Comparison of ENCODE assay signal across 1 cellular context in genomic region chr1:111274653-111275052, GRCh38.
TF ChIP-seq lines count a peak whose summit lies in the region.

No MANE protein-coding gene starts in this region.

TF ChIP-seq in GM23338, 12 proteins besides CTCF, POLR2A, EP300 and RAD21 (continued from another document):
- TF ChIP-seq REST (IDR thresholded peaks at IDR 0.05; ENCODE audit: unreplicated experiment) (no peak), ZNF331 (CRISPR knock-in tag; IDR thresholded peaks at IDR 0.05; ENCODE audit: low read depth) (no peak), EZH2 (IDR thresholded peaks at IDR 0.05; ENCODE audit: low read depth, unreplicated experiment) (no peak)
TF ChIP-seq in GM23338: peak in this region for 0.
